In genomic region chr3:112531358-112531781, GRCh38 we compare ENCODE assay signal across 9 cellular contexts. TPM values are rescaled to one million over a fixed set of nuclear protein-coding genes. Genes with fewer than 3 reads are reported as not detected.
DNase-seq lines count a peak whose midpoint lies in the region; ATAC-seq and TF ChIP-seq lines count a peak whose summit lies in the region.
"Had no signal": no experiment of that assay in that cellular context is flagged by ENCODE, and none has a peak within 500 bp of the region (broad histone marks: within the 10 kb centered on the region; RNA-seq: fewer than 3 reads in every experiment).

No MANE protein-coding gene starts in this region.

- H3K4me3 ChIP-seq in colonic mucosa: no peak overlapping the region
- H3K4me3 ChIP-seq in naive thymus-derived CD4-positive, alpha-beta T cell (ENCODE audit: low read length): no peak overlapping the region

- H3K9ac ChIP-seq in colonic mucosa (ENCODE audit: low read depth in 2 of 2, low read length in 2 of 2): no peak overlapping the region

- H3K27me3 Mint-ChIP-seq in naive thymus-derived CD4-positive, alpha-beta T cell: no peaks in the 10 kb centered on the region

- ATAC-seq in naive thymus-derived CD4-positive, alpha-beta T cell: peak; percentile 45
- ATAC-seq in GM18907 (IDR thresholded peaks at IDR 0.05; ENCODE audit: unreplicated experiment): no peak
- ATAC-seq in HG03460 (IDR thresholded peaks at IDR 0.05; ENCODE audit: unreplicated experiment): no peak

- H3K27ac Mint-ChIP-seq in naive thymus-derived CD4-positive, alpha-beta T cell: peak overlapping the region in 6 of 9 donors; percentile 7 to 72 (median 14)

- H3K36me3 Mint-ChIP-seq in naive thymus-derived CD4-positive, alpha-beta T cell: peaks cover 7 to 43% (median 8%) of the 10 kb centered on the region in 5 donors

- no peaks in the 10 kb centered on the region for H3K27me3 ChIP-seq in colonic mucosa
- H3K27me3 ChIP-seq in naive thymus-derived CD4-positive, alpha-beta T cell (ENCODE audit: control insufficient read depth in 2 of 2, insufficient read depth in 2 of 2, low read length in 2 of 2): no peaks in the 10 kb centered on the region

- no peaks in the 10 kb centered on the region for H3K4me1 ChIP-seq in colonic mucosa
- no peaks in the 10 kb centered on the region for H3K4me1 ChIP-seq in naive thymus-derived CD4-positive, alpha-beta T cell (ENCODE audit: control insufficient read depth in 2 of 2, insufficient read depth in 2 of 2, low read length in 2 of 2)

- DNase-seq in NCI-H82 (lab: John Stamatoyannopoulos, UW): peak; percentile 21
- DNase-seq in NCI-H82 treated with DMSO at 0.1 percent for 48 hours (lab: John Stamatoyannopoulos, UW; ENCODE audit: unreplicated experiment): no peak
- DNase-seq in NCI-H2171 (lab: John Stamatoyannopoulos, UW): peak; percentile 21
- DNase-seq in colonic mucosa: no peak
- DNase-seq in naive thymus-derived CD4-positive, alpha-beta T cell: peak in 5 of 9 donors; percentile 25 to 40 (median 25)
- no peak for DNase-seq in cerebellum (ENCODE audit: low spot score)

- intact Hi-C loops in colonic mucosa (cut with DNase I): no loop called here
- intact Hi-C loops in naive thymus-derived CD4-positive, alpha-beta T cell (cut with micrococcal nuclease): loop anchor here (1.0 to 5.0 kb wide), 7 partner anchors 8 to 420 kb away; no protein-coding TSS in a partner anchor

- no peak overlapping the region for H3K27ac ChIP-seq in colonic mucosa
- H3K27ac ChIP-seq in naive thymus-derived CD4-positive, alpha-beta T cell (ENCODE audit: low read depth, low read length): no peak overlapping the region

- peak; percentile 21 for TF ChIP-seq CTCF in colonic mucosa (IDR thresholded peaks at IDR 0.05)

- CTCF ChIA-PET in naive thymus-derived CD4-positive, alpha-beta T cell (lab: Charles Lee): interaction anchor here (0.7 to 1.4 kb wide), 12 partner anchors 11 to 420 kb away, joined by 3 to 8 read pairs (median 5); partner anchors contain the start of gene GCSAM

- POLR2A ChIA-PET in naive thymus-derived CD4-positive, alpha-beta T cell (lab: Charles Lee): no interaction called here

- peaks cover 0 to 5% (median 3%) of the 10 kb centered on the region in 7 donors for H3K4me1 Mint-ChIP-seq in naive thymus-derived CD4-positive, alpha-beta T cell

- no peak overlapping the region for H3K4me3 Mint-ChIP-seq in naive thymus-derived CD4-positive, alpha-beta T cell

- H3K36me3 ChIP-seq in colonic mucosa: no peaks in the 10 kb centered on the region
- peaks cover 0 to 49% (median 16%) of the 10 kb centered on the region in 3 experiments for H3K36me3 ChIP-seq in naive thymus-derived CD4-positive, alpha-beta T cell (ENCODE audit: control insufficient read depth in 2 of 3, insufficient read depth in 3 of 3, low read length in 3 of 3)

- no peaks in the 10 kb centered on the region for H3K9me3 ChIP-seq in colonic mucosa
- no peaks in the 10 kb centered on the region for H3K9me3 ChIP-seq in naive thymus-derived CD4-positive, alpha-beta T cell (ENCODE audit: control insufficient read depth in 2 of 3, low read length in 3 of 3)

- H3K9me3 Mint-ChIP-seq in naive thymus-derived CD4-positive, alpha-beta T cell: no peaks in the 10 kb centered on the region

RNA-seq across cellular contexts. Expression of gene ATG3, which starts 30.4 kb away (rescaled TPM):
- total RNA-seq in colonic mucosa: 10 to 100 TPM; 59.1 to 79.9 TPM
- total RNA-seq in naive thymus-derived CD4-positive, alpha-beta T cell: 10 to 100 TPM; 35.1 to 65.8 (median 50.3) TPM
- polyA plus RNA-seq in naive thymus-derived CD4-positive, alpha-beta T cell: 10 to 100 TPM; 70.9 to 75.8 TPM
- 27.3 TPM for total RNA-seq in cerebellum

RNA-seq across cellular contexts. Expression of gene SLC35A5, which starts 30.5 kb away (rescaled TPM):
- 10 to 100 TPM; 24.3 to 33.6 TPM for total RNA-seq in colonic mucosa
- 10 to 100 TPM; 10.4 to 24.6 (median 20.8) TPM for total RNA-seq in naive thymus-derived CD4-positive, alpha-beta T cell
- polyA plus RNA-seq in naive thymus-derived CD4-positive, alpha-beta T cell: 10 to 100 TPM; 16.3 to 17.3 TPM
- 60.0 TPM for total RNA-seq in cerebellum

RNA-seq across cellular contexts. Expression of gene BTLA, which starts 32.1 kb away (rescaled TPM):
- total RNA-seq in colonic mucosa (1 to 10 TPM in 1 of 2 donors, under 1 TPM in 1; 0.32 to 1.1 TPM), cerebellum (0.45 TPM)
- total RNA-seq in naive thymus-derived CD4-positive, alpha-beta T cell: 10 to 100 TPM; 15.6 to 29.5 (median 26.1) TPM
- polyA plus RNA-seq in naive thymus-derived CD4-positive, alpha-beta T cell: 10 to 100 TPM; 13.3 to 18.5 TPM
- total RNA-seq: Daoy had no signal

Comparison
In these comparisons a context has a peak if more than half of its experiments do, and no peak if none do; other contexts are left out.
1. DNase-seq: peak in NCI-H82 (single experiment), NCI-H2171 (single experiment) and naive thymus-derived CD4-positive, alpha-beta T cell (5 of 9); none in NCI-H82 treated with DMSO at 0.1 percent for 48 hours (single experiment), colonic mucosa (single experiment) and cerebellum (single experiment).
2. RNA of gene BTLA, which starts 32.1 kb away (total RNA-seq): 15.6 to 29.5 TPM in naive thymus-derived CD4-positive, alpha-beta T cell; 0.32 to 1.1 TPM in colonic mucosa and 0.45 TPM in cerebellum (single experiment); every median in the first group is over 4 times any median in the second.